ENCODE assay signal across 33 cellular contexts in genomic region chr2:230967113-230967512, GRCh38. TPM values are rescaled to one million over a fixed set of nuclear protein-coding genes. Genes with fewer than 3 reads are reported as not detected.
"Had no signal": no experiment of that assay in that cellular context is flagged by ENCODE, and none has a peak within 500 bp of the region (broad histone marks: within the 10 kb centered on the region; RNA-seq: fewer than 3 reads in every experiment).

No MANE protein-coding gene starts in this region.

- FAIRE-seq: urothelium cell line had no signal

- H3K4me3 Mint-ChIP-seq: stimulated activated memory B cell treated with anti-CD40 and anti-IgM and Interleukin-4, amounts not matched to agents 10 μg/mL and 1 μg/mL and 100 μg/mL, for 72 hours; stimulated activated naive B cell treated with anti-CD40 and anti-IgM and Interleukin-4, amounts not matched to agents 10 μg/mL and 1 μg/mL and 100 μg/mL, for 72 hours; stimulated activated naive CD8-positive, alpha-beta T cell treated with anti-CD3 and anti-CD28 coated beads, Interleukin-15, amount 100 ng/mL, for 72 hours; type B pancreatic cell had no signal

- H3K36me3 Mint-ChIP-seq: stimulated activated naive B cell treated with anti-CD40 and anti-IgM and Interleukin-4, amounts not matched to agents 10 μg/mL and 1 μg/mL and 100 μg/mL, for 72 hours; type B pancreatic cell had no signal

- H3K4me3 ChIP-seq: stomach, suprapubic skin, testis, thoracic aorta, thyroid gland, tibial artery, tibial nerve, transverse colon, upper lobe of left lung, upper lobe of right lung, uterus, vagina had no signal

- H3K9me3 Mint-ChIP-seq: type B pancreatic cell had no signal

- H3K27ac Mint-ChIP-seq: stimulated activated memory B cell treated with anti-CD40 and anti-IgM and Interleukin-4, amounts not matched to agents 10 μg/mL and 1 μg/mL and 100 μg/mL, for 72 hours; stimulated activated naive B cell treated with anti-CD40 and anti-IgM and Interleukin-4, amounts not matched to agents 10 μg/mL and 1 μg/mL and 100 μg/mL, for 72 hours; type B pancreatic cell had no signal

- H3K4me1 ChIP-seq: stomach, suprapubic skin, testis, thyroid gland, tibial artery, tibial nerve, transverse colon, upper lobe of left lung, upper lobe of right lung, uterus, vagina had no signal

- DNase-seq: stimulated activated CD4-positive, alpha-beta T cell treated with anti-CD3 and anti-CD28 coated beads, Interleukin-1b, Interleukin-23, amount 100 ng/mL, for 48 hours; stimulated activated CD4-positive, alpha-beta T cell treated with anti-CD3 and anti-CD28 coated beads, Interleukin-2, amount 100 ng/mL, for 24 hours; stimulated activated CD4-positive, alpha-beta T cell treated with anti-CD3 and anti-CD28 coated beads, Interleukin-2, amount 100 ng/mL, for 48 hours; stimulated activated CD4-positive, alpha-beta T cell treated with anti-CD3 and anti-CD28 coated beads, Interleukin-4, amount 100 ng/mL, for 1 hour; stimulated activated CD4-positive, alpha-beta T cell treated with anti-CD3 and anti-CD28 coated beads, Interleukin-4, amount 100 ng/mL, for 24 hours; stimulated activated CD4-positive, alpha-beta T cell treated with anti-CD3 and anti-CD28 coated beads, Interleukin-4, amount 100 ng/mL, for 4 hours; stimulated activated CD8-positive, alpha-beta memory T cell treated with anti-CD3 and anti-CD28 coated beads, Interleukin-4, amount 100 ng/mL, for 48 hours; stimulated activated naive B cell treated with anti-CD40 and anti-IgM and Interleukin-4, amounts not matched to agents 10 μg/mL and 1 μg/mL and 100 μg/mL, for 72 hours; stimulated activated naive CD4-positive, alpha-beta T cell; stimulated activated naive CD4-positive, alpha-beta T cell treated with Interleukin-2 at 50 U/mL for 16 hours; stimulated activated naive CD8-positive, alpha-beta T cell treated with anti-CD3 and anti-CD28 coated beads, Interleukin-15, amount 100 ng/mL, for 72 hours; stomach; substantia nigra; testis; thyroid gland; tibial artery; transverse colon; trophoblast cell; upper lobe of left lung; upper lobe of right lung; uterus had no signal

- H3K27me3 Mint-ChIP-seq: stimulated activated memory B cell treated with anti-CD40 and anti-IgM and Interleukin-4, amounts not matched to agents 10 μg/mL and 1 μg/mL and 100 μg/mL, for 72 hours; stimulated activated naive CD8-positive, alpha-beta T cell treated with anti-CD3 and anti-CD28 coated beads, Interleukin-15, amount 100 ng/mL, for 72 hours; type B pancreatic cell had no signal

- H3K36me3 ChIP-seq: stomach, suprapubic skin, thoracic aorta, thyroid gland, tibial artery, tibial nerve, transverse colon, upper lobe of left lung, upper lobe of right lung, uterus, vagina had no signal

- H3K9me3 ChIP-seq: stomach, suprapubic skin, testis, thoracic aorta, thyroid gland, tibial artery, tibial nerve, transverse colon, upper lobe of left lung, upper lobe of right lung, uterus, vagina had no signal

- ATAC-seq: stimulated activated memory B cell treated with anti-CD40 and anti-IgM and Interleukin-4, amounts not matched to agents 10 μg/mL and 1 μg/mL and 100 μg/mL, for 72 hours; stimulated activated naive B cell treated with anti-CD40 and anti-IgM and Interleukin-4, amounts not matched to agents 10 μg/mL and 1 μg/mL and 100 μg/mL, for 72 hours; stimulated activated naive CD8-positive, alpha-beta T cell treated with anti-CD3 and anti-CD28 coated beads, Interleukin-15, amount 100 ng/mL, for 72 hours; upper lobe of right lung had no signal

- H3K27me3 ChIP-seq: testis, thyroid gland, tibial nerve, transverse colon, upper lobe of left lung, upper lobe of right lung, uterus, vagina had no signal

- H3K27ac ChIP-seq: stomach, suprapubic skin, testis, thoracic aorta, thyroid gland, tibial artery, tibial nerve, transverse colon, upper lobe of left lung, upper lobe of right lung, uterus, vagina had no signal

RNA-seq across cellular contexts. Expression of gene SPATA3, which starts 28.8 kb away (rescaled TPM):
- total RNA-seq: stomach, subcutaneous adipose tissue, suprapubic skin, temporal lobe, thoracic aorta, tibial nerve, transverse colon, upper lobe of left lung, upper lobe of right lung, ureter, urinary bladder, uterus, vagina had no signal
- polyA plus RNA-seq: stomach, thymus, urinary bladder had no signal

RNA-seq across cellular contexts. Expression of gene GPR55, which starts 42.1 kb away (rescaled TPM):
- total RNA-seq: temporal lobe, thoracic aorta, uterus had no signal
